ENCODE assay signal across 2 cellular contexts in the genomic region with DNA sequence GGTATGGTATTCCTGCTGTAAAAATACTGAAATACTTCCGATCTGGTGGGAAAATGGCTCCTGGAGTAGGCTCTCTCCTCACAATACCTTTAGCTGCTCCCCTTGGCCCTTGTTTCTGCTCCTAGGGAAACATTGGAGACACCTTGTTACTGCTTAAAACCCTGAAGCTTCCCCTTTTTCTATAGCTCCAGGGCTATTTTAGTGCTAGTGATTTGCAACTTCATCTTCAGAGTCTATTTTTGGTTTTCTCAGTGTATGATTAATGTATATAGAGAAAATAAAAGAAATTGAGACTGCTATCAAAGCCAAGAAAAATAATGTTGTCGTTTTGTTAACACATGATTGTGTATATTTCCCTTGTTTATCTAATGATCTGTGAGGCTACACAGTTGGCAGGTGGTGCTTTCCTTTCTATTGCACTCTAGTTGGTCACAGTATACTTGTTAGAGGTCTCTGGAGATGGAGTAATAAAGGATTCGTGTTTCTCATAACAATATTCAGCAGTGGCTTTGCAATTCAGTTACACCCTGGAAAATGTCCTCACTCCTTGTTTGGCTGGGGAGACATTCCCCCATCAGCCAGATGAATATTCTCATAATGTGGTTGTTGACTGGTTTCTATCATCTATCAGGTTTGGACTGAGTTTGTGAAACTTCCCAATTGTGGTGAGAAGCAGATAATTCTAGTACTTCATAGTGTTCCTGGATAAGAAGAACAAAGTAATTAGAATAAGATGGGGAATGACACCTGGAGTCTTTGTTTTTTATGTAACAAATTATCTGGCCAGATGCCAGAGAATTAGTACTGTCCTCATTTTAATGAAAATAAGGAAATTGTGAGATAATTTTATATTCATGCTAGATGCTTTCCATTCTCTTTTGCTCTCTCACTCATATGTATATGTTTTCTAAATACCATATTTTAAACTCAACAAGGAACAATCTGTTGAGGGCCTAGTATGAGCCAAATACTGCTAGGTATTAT.
TF ChIP-seq lines count a peak whose summit lies in the region.

No MANE protein-coding gene starts in this region.

TF ChIP-seq in GM23338, 12 proteins besides CTCF, POLR2A, EP300 and RAD21:
- TF ChIP-seq, protein P1, sequence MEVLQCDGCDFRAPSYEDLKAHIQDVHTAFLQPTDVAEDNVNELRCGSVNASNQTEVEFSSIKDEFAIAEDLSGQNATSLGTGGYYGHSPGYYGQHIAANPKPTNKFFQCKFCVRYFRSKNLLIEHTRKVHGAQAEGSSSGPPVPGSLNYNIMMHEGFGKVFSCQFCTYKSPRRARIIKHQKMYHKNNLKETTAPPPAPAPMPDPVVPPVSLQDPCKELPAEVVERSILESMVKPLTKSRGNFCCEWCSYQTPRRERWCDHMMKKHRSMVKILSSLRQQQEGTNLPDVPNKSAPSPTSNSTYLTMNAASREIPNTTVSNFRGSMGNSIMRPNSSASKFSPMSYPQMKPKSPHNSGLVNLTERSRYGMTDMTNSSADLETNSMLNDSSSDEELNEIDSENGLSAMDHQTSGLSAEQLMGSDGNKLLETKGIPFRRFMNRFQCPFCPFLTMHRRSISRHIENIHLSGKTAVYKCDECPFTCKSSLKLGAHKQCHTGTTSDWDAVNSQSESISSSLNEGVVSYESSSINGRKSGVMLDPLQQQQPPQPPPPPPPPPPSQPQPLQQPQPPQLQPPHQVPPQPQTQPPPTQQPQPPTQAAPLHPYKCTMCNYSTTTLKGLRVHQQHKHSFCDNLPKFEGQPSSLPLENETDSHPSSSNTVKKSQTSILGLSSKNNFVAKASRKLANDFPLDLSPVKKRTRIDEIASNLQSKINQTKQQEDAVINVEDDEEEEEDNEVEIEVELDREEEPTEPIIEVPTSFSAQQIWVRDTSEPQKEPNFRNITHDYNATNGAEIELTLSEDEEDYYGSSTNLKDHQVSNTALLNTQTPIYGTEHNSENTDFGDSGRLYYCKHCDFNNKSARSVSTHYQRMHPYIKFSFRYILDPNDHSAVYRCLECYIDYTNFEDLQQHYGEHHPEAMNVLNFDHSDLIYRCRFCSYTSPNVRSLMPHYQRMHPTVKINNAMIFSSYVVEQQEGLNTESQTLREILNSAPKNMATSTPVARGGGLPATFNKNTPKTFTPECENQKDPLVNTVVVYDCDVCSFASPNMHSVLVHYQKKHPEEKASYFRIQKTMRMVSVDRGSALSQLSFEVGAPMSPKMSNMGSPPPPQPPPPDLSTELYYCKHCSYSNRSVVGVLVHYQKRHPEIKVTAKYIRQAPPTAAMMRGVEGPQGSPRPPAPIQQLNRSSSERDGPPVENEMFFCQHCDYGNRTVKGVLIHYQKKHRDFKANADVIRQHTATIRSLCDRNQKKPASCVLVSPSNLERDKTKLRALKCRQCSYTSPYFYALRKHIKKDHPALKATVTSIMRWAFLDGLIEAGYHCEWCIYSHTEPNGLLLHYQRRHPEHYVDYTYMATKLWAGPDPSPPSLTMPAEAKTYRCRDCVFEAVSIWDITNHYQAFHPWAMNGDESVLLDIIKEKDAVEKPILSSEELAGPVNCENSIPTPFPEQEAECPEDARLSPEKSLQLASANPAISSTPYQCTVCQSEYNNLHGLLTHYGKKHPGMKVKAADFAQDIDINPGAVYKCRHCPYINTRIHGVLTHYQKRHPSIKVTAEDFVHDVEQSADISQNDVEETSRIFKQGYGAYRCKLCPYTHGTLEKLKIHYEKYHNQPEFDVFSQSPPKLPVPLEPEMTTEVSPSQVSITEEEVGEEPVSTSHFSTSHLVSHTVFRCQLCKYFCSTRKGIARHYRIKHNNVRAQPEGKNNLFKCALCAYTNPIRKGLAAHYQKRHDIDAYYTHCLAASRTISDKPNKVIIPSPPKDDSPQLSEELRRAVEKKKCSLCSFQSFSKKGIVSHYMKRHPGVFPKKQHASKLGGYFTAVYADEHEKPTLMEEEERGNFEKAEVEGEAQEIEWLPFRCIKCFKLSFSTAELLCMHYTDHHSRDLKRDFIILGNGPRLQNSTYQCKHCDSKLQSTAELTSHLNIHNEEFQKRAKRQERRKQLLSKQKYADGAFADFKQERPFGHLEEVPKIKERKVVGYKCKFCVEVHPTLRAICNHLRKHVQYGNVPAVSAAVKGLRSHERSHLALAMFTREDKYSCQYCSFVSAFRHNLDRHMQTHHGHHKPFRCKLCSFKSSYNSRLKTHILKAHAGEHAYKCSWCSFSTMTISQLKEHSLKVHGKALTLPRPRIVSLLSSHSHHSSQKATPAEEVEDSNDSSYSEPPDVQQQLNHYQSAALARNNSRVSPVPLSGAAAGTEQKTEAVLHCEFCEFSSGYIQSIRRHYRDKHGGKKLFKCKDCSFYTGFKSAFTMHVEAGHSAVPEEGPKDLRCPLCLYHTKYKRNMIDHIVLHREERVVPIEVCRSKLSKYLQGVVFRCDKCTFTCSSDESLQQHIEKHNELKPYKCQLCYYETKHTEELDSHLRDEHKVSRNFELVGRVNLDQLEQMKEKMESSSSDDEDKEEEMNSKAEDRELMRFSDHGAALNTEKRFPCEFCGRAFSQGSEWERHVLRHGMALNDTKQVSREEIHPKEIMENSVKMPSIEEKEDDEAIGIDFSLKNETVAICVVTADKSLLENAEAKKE (CRISPR knock-in tag; IDR thresholded peaks at IDR 0.05) = no peak
- no peak for TF ChIP-seq POLR2AphosphoS5 (IDR thresholded peaks at IDR 0.05; ENCODE audit: low read depth)
- no peak for TF ChIP-seq EZH2 (IDR thresholded peaks at IDR 0.05; ENCODE audit: low read depth, unreplicated experiment)
- no peak for TF ChIP-seq JUNB (IDR thresholded peaks at IDR 0.05; ENCODE audit: unreplicated experiment)
- TF ChIP-seq NANOG (IDR thresholded peaks at IDR 0.05; ENCODE audit: borderline replicate concordance) = no peak
- TF ChIP-seq, protein P2, sequence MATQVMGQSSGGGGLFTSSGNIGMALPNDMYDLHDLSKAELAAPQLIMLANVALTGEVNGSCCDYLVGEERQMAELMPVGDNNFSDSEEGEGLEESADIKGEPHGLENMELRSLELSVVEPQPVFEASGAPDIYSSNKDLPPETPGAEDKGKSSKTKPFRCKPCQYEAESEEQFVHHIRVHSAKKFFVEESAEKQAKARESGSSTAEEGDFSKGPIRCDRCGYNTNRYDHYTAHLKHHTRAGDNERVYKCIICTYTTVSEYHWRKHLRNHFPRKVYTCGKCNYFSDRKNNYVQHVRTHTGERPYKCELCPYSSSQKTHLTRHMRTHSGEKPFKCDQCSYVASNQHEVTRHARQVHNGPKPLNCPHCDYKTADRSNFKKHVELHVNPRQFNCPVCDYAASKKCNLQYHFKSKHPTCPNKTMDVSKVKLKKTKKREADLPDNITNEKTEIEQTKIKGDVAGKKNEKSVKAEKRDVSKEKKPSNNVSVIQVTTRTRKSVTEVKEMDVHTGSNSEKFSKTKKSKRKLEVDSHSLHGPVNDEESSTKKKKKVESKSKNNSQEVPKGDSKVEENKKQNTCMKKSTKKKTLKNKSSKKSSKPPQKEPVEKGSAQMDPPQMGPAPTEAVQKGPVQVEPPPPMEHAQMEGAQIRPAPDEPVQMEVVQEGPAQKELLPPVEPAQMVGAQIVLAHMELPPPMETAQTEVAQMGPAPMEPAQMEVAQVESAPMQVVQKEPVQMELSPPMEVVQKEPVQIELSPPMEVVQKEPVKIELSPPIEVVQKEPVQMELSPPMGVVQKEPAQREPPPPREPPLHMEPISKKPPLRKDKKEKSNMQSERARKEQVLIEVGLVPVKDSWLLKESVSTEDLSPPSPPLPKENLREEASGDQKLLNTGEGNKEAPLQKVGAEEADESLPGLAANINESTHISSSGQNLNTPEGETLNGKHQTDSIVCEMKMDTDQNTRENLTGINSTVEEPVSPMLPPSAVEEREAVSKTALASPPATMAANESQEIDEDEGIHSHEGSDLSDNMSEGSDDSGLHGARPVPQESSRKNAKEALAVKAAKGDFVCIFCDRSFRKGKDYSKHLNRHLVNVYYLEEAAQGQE (IDR thresholded peaks at IDR 0.05; ENCODE audit: unreplicated experiment) = no peak

TF ChIP-seq in WTC11, 78 proteins besides CTCF, POLR2A, EP300 and RAD21 (continued from another document):
- TF ChIP-seq, protein P3, sequence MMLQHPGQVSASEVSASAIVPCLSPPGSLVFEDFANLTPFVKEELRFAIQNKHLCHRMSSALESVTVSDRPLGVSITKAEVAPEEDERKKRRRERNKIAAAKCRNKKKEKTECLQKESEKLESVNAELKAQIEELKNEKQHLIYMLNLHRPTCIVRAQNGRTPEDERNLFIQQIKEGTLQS (CRISPR knock-in tag; conservative IDR thresholded peaks at IDR 0.05) = no peak
- no peak for TF ChIP-seq ZBTB21 (CRISPR knock-in tag; IDR thresholded peaks at IDR 0.05; ENCODE audit: borderline replicate concordance)
- TF ChIP-seq ETV6 (CRISPR knock-in tag; IDR thresholded peaks at IDR 0.05) = no peak
- TF ChIP-seq ESRRA (CRISPR knock-in tag; IDR thresholded peaks at IDR 0.05; ENCODE audit: borderline replicate concordance) = no peak
- TF ChIP-seq NFE2L1 (CRISPR knock-in tag; IDR thresholded peaks at IDR 0.05) = no peak
- TF ChIP-seq, protein P4, sequence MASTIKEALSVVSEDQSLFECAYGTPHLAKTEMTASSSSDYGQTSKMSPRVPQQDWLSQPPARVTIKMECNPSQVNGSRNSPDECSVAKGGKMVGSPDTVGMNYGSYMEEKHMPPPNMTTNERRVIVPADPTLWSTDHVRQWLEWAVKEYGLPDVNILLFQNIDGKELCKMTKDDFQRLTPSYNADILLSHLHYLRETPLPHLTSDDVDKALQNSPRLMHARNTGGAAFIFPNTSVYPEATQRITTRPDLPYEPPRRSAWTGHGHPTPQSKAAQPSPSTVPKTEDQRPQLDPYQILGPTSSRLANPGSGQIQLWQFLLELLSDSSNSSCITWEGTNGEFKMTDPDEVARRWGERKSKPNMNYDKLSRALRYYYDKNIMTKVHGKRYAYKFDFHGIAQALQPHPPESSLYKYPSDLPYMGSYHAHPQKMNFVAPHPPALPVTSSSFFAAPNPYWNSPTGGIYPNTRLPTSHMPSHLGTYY (CRISPR knock-in tag; IDR thresholded peaks at IDR 0.05) = no peak
- TF ChIP-seq FOXP1 (CRISPR knock-in tag; IDR thresholded peaks at IDR 0.05; ENCODE audit: borderline replicate concordance) = no peak
- TF ChIP-seq, protein P5, sequence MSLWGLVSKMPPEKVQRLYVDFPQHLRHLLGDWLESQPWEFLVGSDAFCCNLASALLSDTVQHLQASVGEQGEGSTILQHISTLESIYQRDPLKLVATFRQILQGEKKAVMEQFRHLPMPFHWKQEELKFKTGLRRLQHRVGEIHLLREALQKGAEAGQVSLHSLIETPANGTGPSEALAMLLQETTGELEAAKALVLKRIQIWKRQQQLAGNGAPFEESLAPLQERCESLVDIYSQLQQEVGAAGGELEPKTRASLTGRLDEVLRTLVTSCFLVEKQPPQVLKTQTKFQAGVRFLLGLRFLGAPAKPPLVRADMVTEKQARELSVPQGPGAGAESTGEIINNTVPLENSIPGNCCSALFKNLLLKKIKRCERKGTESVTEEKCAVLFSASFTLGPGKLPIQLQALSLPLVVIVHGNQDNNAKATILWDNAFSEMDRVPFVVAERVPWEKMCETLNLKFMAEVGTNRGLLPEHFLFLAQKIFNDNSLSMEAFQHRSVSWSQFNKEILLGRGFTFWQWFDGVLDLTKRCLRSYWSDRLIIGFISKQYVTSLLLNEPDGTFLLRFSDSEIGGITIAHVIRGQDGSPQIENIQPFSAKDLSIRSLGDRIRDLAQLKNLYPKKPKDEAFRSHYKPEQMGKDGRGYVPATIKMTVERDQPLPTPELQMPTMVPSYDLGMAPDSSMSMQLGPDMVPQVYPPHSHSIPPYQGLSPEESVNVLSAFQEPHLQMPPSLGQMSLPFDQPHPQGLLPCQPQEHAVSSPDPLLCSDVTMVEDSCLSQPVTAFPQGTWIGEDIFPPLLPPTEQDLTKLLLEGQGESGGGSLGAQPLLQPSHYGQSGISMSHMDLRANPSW (CRISPR knock-in tag; conservative IDR thresholded peaks at IDR 0.05; ENCODE audit: low read depth) = no peak
- TF ChIP-seq PRRX2 (CRISPR knock-in tag; IDR thresholded peaks at IDR 0.05) = no peak
- TF ChIP-seq RORB (CRISPR knock-in tag; IDR thresholded peaks at IDR 0.05) = no peak
TF ChIP-seq in WTC11: peak in this region for 0.
